Comparison of ENCODE assay signal across 8 cellular contexts in the genomic region with DNA sequence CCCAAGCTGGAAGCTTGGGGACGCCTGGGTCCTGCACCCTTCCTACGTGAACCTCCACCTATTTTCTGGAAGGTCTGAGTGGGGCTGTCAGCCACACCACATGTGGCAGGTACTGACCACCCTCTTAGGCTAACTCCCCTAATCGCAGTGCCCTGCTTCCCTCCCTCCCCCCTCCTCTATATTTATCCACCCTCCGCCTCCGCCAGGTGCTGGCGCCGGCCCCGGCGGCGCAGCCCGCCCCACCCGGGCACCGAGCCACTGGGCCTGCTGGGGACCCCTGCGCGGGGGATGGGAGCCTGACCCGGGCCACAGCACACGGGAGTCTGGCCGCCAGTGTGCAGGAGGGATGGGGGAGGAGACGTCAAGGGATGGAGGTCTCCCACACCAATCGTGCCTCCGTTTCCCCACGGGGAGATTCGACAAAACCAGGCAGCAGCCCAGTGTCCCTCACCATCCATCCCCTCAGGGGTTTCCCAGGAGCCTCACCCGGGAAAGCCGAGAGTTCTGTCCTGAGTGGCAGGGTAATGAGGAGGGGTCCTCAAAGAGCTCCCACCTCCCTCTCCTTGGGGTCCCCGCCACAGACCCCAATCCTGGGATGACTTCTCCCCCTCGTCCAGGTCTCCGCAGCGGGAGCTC. TPM values are rescaled to one million over a fixed set of nuclear protein-coding genes. Genes with fewer than 3 reads are reported as not detected.
DNase-seq lines count a peak whose midpoint lies in the region; ATAC-seq and TF ChIP-seq lines count a peak whose summit lies in the region.

No MANE protein-coding gene starts in this region.

- no peak for DNase-seq in activated T-cell treated with anti-CD3 and anti-CD28 coated beads, Interleukin-2, amount 50 U/mL, for 72 hours
- no peak for DNase-seq in activated T-cell treated with anti-CD3 and anti-CD28 coated beads for 4 hours
- peak; percentile 47 for DNase-seq in left kidney (ENCODE audit: low read depth, low spot score)
- DNase-seq in upper lobe of left lung: peak in 1 of 2 donors; percentile 88
- DNase-seq in AG08395 (ENCODE audit: low spot score): no peak

- no peak overlapping the region for H3K27ac Mint-ChIP-seq in activated T-cell treated with anti-CD3 and anti-CD28 coated beads, Interleukin-2, amount 50 U/mL, for 72 hours

- peaks cover 0 to 1% of the 10 kb centered on the region in 2 donors for H3K36me3 Mint-ChIP-seq in activated T-cell treated with anti-CD3 and anti-CD28 coated beads, Interleukin-2, amount 50 U/mL, for 72 hours (ENCODE audit: insufficient read depth in 2 of 2)

- peaks cover 41% of the 10 kb centered on the region for H3K27me3 Mint-ChIP-seq in activated T-cell treated with anti-CD3 and anti-CD28 coated beads, Interleukin-2, amount 50 U/mL, for 72 hours (ENCODE audit: low read depth)

- H3K27me3 ChIP-seq in upper lobe of left lung: peaks cover 0 to 6% (median 1%) of the 10 kb centered on the region in 4 donors

- peak overlapping the region; percentile 84 to 92 for H3K4me3 Mint-ChIP-seq in activated T-cell treated with anti-CD3 and anti-CD28 coated beads, Interleukin-2, amount 50 U/mL, for 72 hours

- TF ChIP-seq CTCF in upper lobe of left lung (IDR thresholded peaks at IDR 0.05): no peak

- ATAC-seq in activated T-cell treated with anti-CD3 and anti-CD28 coated beads, Interleukin-2, amount 50 U/mL, for 72 hours (replicated peaks in 1 of 2): no peak
- ATAC-seq in upper lobe of left lung (ENCODE audit: low FRiP score in 2 of 2) (no peak), HG03025 (IDR thresholded peaks at IDR 0.05; ENCODE audit: low FRiP score, unreplicated experiment) (no peak), GM18909 (IDR thresholded peaks at IDR 0.05; ENCODE audit: poor library complexity, unreplicated experiment) (no peak)

- H3K36me3 ChIP-seq in upper lobe of left lung: peaks cover 1 to 32% (median 23%) of the 10 kb centered on the region in 4 donors

- WGBS in upper lobe of left lung, 2 donors: 2% methylated on average over 24 of the region's 29 CpGs; no CpG with 5 or more reads in 1 of the 2 donors

- no peaks in the 10 kb centered on the region for H3K9me3 Mint-ChIP-seq in activated T-cell treated with anti-CD3 and anti-CD28 coated beads, Interleukin-2, amount 50 U/mL, for 72 hours

- no peaks in the 10 kb centered on the region for H3K9me3 ChIP-seq in upper lobe of left lung

- H3K4me1 Mint-ChIP-seq in activated T-cell treated with anti-CD3 and anti-CD28 coated beads, Interleukin-2, amount 50 U/mL, for 72 hours (ENCODE audit: low read depth): peaks cover 47% of the 10 kb centered on the region

- TF ChIP-seq EP300 in upper lobe of left lung (IDR thresholded peaks at IDR 0.05): no peak

- H3K27ac ChIP-seq in angular gyrus (ENCODE audit: low read depth, low read length) (peak overlapping the region; percentile 70), upper lobe of left lung (peak overlapping the region; percentile 81 to 98 (median 90))

- TF ChIP-seq POLR2A in upper lobe of left lung (IDR thresholded peaks at IDR 0.05): no peak

- H3K4me3 ChIP-seq in upper lobe of left lung: peak overlapping the region; percentile 81 to 92 (median 85)

- H3K4me1 ChIP-seq in upper lobe of left lung: peaks cover 54 to 75% (median 61%) of the 10 kb centered on the region in 4 donors

RNA-seq across cellular contexts. Expression of gene PLEKHH3, which starts 1.3 kb away (rescaled TPM):
- total RNA-seq in activated T-cell treated with anti-CD3 and anti-CD28 coated beads, Interleukin-2, amount 50 U/mL, for 72 hours: 1 to 10 TPM; 1.2 to 1.9 TPM
- total RNA-seq in upper lobe of left lung: 10 to 100 TPM; 18.4 to 93.2 (median 28.4) TPM

RNA-seq across cellular contexts. Expression of gene CCR10, which starts 6.2 kb away (rescaled TPM):
- total RNA-seq in activated T-cell treated with anti-CD3 and anti-CD28 coated beads, Interleukin-2, amount 50 U/mL, for 72 hours: under 1 TPM in 1 of 2 donors, not detected in 1; 0.83 TPM
- total RNA-seq in upper lobe of left lung: 1 to 10 TPM in 4 of 6 donors, under 1 TPM in 2; 0.30 to 2.2 (median 1.4) TPM

RNA-seq across cellular contexts. Expression of gene CNTNAP1, which starts 6.9 kb away (rescaled TPM):
- 1 to 10 TPM in 1 of 2 donors, under 1 TPM in 1; 0.53 to 1.3 TPM for total RNA-seq in activated T-cell treated with anti-CD3 and anti-CD28 coated beads, Interleukin-2, amount 50 U/mL, for 72 hours
- 10 to 100 TPM in 1 of 6 donors, 1 to 10 TPM in 5; 1.7 to 37.7 (median 4.3) TPM for total RNA-seq in upper lobe of left lung

RNA-seq across cellular contexts. Expression of gene TUBG2, which starts 16.4 kb away (rescaled TPM):
- total RNA-seq in activated T-cell treated with anti-CD3 and anti-CD28 coated beads, Interleukin-2, amount 50 U/mL, for 72 hours: 10 to 100 TPM in 1 of 2 donors, 1 to 10 TPM in 1; 8.1 to 11.2 TPM
- total RNA-seq in upper lobe of left lung: 100 to 1,000 TPM in 1 of 6 donors, 10 to 100 TPM in 5; 12.4 to 104 (median 15.2) TPM

Comparison
In these comparisons a context has a peak if more than half of its experiments do, and no peak if none do; other contexts are left out.
1. RNA of gene PLEKHH3, which starts 1.3 kb away (total RNA-seq): 18.4 to 93.2 TPM in upper lobe of left lung; 1.2 to 1.9 TPM in activated T-cell treated with anti-CD3 and anti-CD28 coated beads, Interleukin-2, amount 50 U/mL, for 72 hours; every median in the first group is over 4 times any median in the second.